Comparison of ENCODE assay signal across 12 cellular contexts in genomic region chr13:85719749-85720148, GRCh38.
"Had no signal": no experiment of that assay in that cellular context is flagged by ENCODE, and none has a peak within 500 bp of the region (broad histone marks: within the 10 kb centered on the region; RNA-seq: fewer than 3 reads in every experiment).

No MANE protein-coding gene starts in this region.

- DNase-seq: KBM-7, MG63, NCI-H1092, NCI-H1105 treated with DMSO at 0.1 percent for 48 hours, NCI-H1417 treated with DMSO at 0.1 percent for 48 hours, NCI-H1694 treated with DMSO at 0.1 percent for 48 hours, NCI-H1930, NCI-H2107, NCI-H524, NCI-H526 treated with DMSO at 0.1 percent for 48 hours had no signal

- H3K27me3 ChIP-seq: MG63 had no signal

- H3K4me3 ChIP-seq: MG63 had no signal

- H3K27ac ChIP-seq: RWPE1 had no signal

- H3K36me3 ChIP-seq: MG63 had no signal

- H3K9me3 ChIP-seq: MG63 had no signal

- ATAC-seq: Panc1 had no signal
